9 cellular contexts compared by ENCODE assay signal in genomic region chr3:65186268-65186667, GRCh38.
"Had no signal": no experiment of that assay in that cellular context is flagged by ENCODE, and none has a peak within 500 bp of the region (broad histone marks: within the 10 kb centered on the region; RNA-seq: fewer than 3 reads in every experiment).

No MANE protein-coding gene starts in this region.

- H3K4me1 ChIP-seq: HAP-1 had no signal

- ATAC-seq: GM23338, HCT116 had no signal

- H2AFZ ChIP-seq: GM23248, GM23338 had no signal

- H3K36me3 ChIP-seq: HAP-1 had no signal

- H3K27ac ChIP-seq: GM23248 had no signal

- DNase-seq: GM23248, GOT3, H7, H9, HCEC 1CT, HFFc6 had no signal

- H3K9me3 ChIP-seq: HAP-1 had no signal

- H3K4me3 ChIP-seq: GM23248, GM23338, HAP-1 had no signal

- H3K4me2 ChIP-seq: GM23338 had no signal

- H3K9ac ChIP-seq: GM23248 had no signal
